Comparison of ENCODE assay signal across 12 cellular contexts in the genomic region with DNA sequence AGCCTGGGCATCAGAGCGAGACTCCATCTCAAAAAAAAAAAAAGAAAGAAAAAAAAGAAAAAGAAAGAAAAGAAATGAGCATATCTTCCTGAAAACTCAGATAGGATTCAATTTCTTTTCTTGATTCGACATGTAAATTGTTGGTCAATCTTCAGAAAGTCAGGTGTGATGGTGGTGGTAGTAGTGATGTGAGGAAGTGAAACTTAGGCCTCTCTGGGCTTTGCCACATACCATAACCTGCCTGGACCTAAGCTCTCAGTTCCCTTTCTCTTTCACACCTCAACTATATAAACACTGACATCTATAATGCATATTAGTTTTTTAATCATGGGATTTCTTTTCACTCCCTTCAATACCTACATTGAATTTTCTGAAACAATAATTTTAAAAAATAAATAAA.
A peak's percentile ranks its signal among the peaks of the same experiment; 100 is the strongest.
DNase-seq lines count a peak whose midpoint lies in the region; ATAC-seq and TF ChIP-seq lines count a peak whose summit lies in the region.
"Had no signal": no experiment of that assay in that cellular context is flagged by ENCODE, and none has a peak within 500 bp of the region (broad histone marks: within the 10 kb centered on the region; RNA-seq: fewer than 3 reads in every experiment).

No MANE protein-coding gene starts in this region.

- H3K27me3 ChIP-seq in MG63, result no peaks in the 10 kb centered on the region
- no peaks in the 10 kb centered on the region for H3K27me3 ChIP-seq in colonic mucosa
- no peaks in the 10 kb centered on the region for H3K27me3 ChIP-seq in upper lobe of right lung

- no peaks in the 10 kb centered on the region for H3K4me1 ChIP-seq in colonic mucosa
- H3K4me1 ChIP-seq in upper lobe of right lung, result no peaks in the 10 kb centered on the region

- H3K9ac ChIP-seq in colonic mucosa (ENCODE audit: low read depth in 2 of 2, low read length in 2 of 2), result no peak overlapping the region

- H3K4me3 ChIP-seq in GM12864 (ENCODE audit: low read depth, low read length) (no peak overlapping the region), MG63 (no peak overlapping the region), colonic mucosa (no peak overlapping the region), upper lobe of right lung (no peak overlapping the region)
- H3K4me3 ChIP-seq: spleen had no signal

- no peaks in the 10 kb centered on the region; the same call in 1 of the 2 replicates for H3K9me3 ChIP-seq in MG63
- no peaks in the 10 kb centered on the region for H3K9me3 ChIP-seq in colonic mucosa
- no peaks in the 10 kb centered on the region for H3K9me3 ChIP-seq in upper lobe of right lung
- H3K9me3 ChIP-seq: spleen had no signal

- H3K27ac ChIP-seq in colonic mucosa, result no peak overlapping the region
- H3K27ac ChIP-seq in upper lobe of right lung, result no peak overlapping the region
- H3K27ac ChIP-seq: spleen had no signal

- ATAC-seq in GM19351 (IDR thresholded peaks at IDR 0.05; ENCODE audit: unreplicated experiment) (peak; percentile 100), HG02759 (IDR thresholded peaks at IDR 0.05; ENCODE audit: unreplicated experiment) (peak; percentile 96), HG03442 (IDR thresholded peaks at IDR 0.05; ENCODE audit: unreplicated experiment) (peak; percentile 99), upper lobe of right lung (no peak)

- peak; percentile 92 for DNase-seq in GM12864 (ENCODE audit: low read depth)
- no peak for DNase-seq in MG63
- no peak for DNase-seq in colonic mucosa
- DNase-seq in upper lobe of right lung, result no peak
- no peak for DNase-seq in COLO668 (lab: John Stamatoyannopoulos, UW; ENCODE audit: unreplicated experiment)
- DNase-seq: MV-4-11; spleen; stimulated activated naive CD4-positive, alpha-beta T cell treated with Interleukin-2 at 50 U/mL for 16 hours; T1000 had no signal

- TF ChIP-seq CTCF in GM12864 (IDR thresholded peaks at IDR 0.05; ENCODE audit: low read depth, low read length, missing control alignments), result no peak
- TF ChIP-seq CTCF in colonic mucosa (IDR thresholded peaks at IDR 0.05), result no peak
- no peak for TF ChIP-seq CTCF in upper lobe of right lung (IDR thresholded peaks at IDR 0.05)

- intact Hi-C loops in colonic mucosa (cut with DNase I) (no loop called here), upper lobe of right lung (cut with DNase I) (no loop called here)

- H3K36me3 ChIP-seq in MG63 (no peaks in the 10 kb centered on the region), colonic mucosa (no peaks in the 10 kb centered on the region), upper lobe of right lung (no peaks in the 10 kb centered on the region)
- H3K36me3 ChIP-seq: spleen had no signal
